Comparison of ENCODE assay signal across 9 cellular contexts in genomic region chrX:49164589-49165360, GRCh38. TPM values are rescaled to one million over a fixed set of nuclear protein-coding genes. Genes with fewer than 3 reads are reported as not detected.
DNase-seq lines count a peak whose midpoint lies in the region; ATAC-seq and TF ChIP-seq lines count a peak whose summit lies in the region.
"Had no signal": no experiment of that assay in that cellular context is flagged by ENCODE, and none has a peak within 500 bp of the region (broad histone marks: within the 10 kb centered on the region; RNA-seq: fewer than 3 reads in every experiment).

No MANE protein-coding gene starts in this region.

- peak overlapping the region in 7 of 8 donors; percentile 86 to 95 (median 93) for H3K27ac Mint-ChIP-seq in CD8-positive, alpha-beta memory T cell
- peak overlapping the region in 1 of 2 donors; percentile 85 for H3K27ac Mint-ChIP-seq in effector memory CD8-positive, alpha-beta T cell

- H3K27me3 Mint-ChIP-seq in CD8-positive, alpha-beta memory T cell = no peaks in the 10 kb centered on the region
- H3K27me3 Mint-ChIP-seq in effector memory CD8-positive, alpha-beta T cell = no peaks in the 10 kb centered on the region

- H2AFZ ChIP-seq in OCI-LY7 (ENCODE audit: low read length) (peak overlapping the region; percentile 77; the same call in 1 of the 2 replicates), parathyroid adenoma (no peak overlapping the region)

- TF ChIP-seq CTCF in OCI-LY7 (conservative IDR thresholded peaks at IDR 0.05; ENCODE audit: low read length) (no peak), parathyroid adenoma (IDR thresholded peaks at IDR 0.05) (no peak)

- H3K9me3 Mint-ChIP-seq in CD8-positive, alpha-beta memory T cell = no peaks in the 10 kb centered on the region
- no peaks in the 10 kb centered on the region for H3K9me3 Mint-ChIP-seq in effector memory CD8-positive, alpha-beta T cell

- DNase-seq in CD8-positive, alpha-beta memory T cell = no peak
- DNase-seq in OCI-LY7 (ENCODE audit: low spot score) = no peak
- no peak for DNase-seq in effector memory CD8-positive, alpha-beta T cell
- no peak for DNase-seq in stimulated activated CD4-positive, alpha-beta T cell treated with anti-CD3 and anti-CD28 coated beads, Interleukin-4, amount 100 ng/mL, for 4 hours
- no peak for DNase-seq in SIG-M5 treated with dmso at 0.1 percent for 504 hours (lab: John Stamatoyannopoulos, UW; ENCODE audit: unreplicated experiment)
- DNase-seq in cerebellar cortex (ENCODE audit: low spot score) = no peak

- H3K9me2 ChIP-seq in OCI-LY7 (ENCODE audit: insufficient read depth, low read length) = no peaks in the 10 kb centered on the region

- peak overlapping the region; percentile 87 for H3K4me2 ChIP-seq in OCI-LY7 (ENCODE audit: low read length)
- no peak overlapping the region for H3K4me2 ChIP-seq in parathyroid adenoma (ENCODE audit: low read length)

- no TSS peak for BruUV-seq in OCI-LY7 (replicated peaks; lab: Mats Ljungman, UMichigan)

- H3K27ac ChIP-seq in CD8-positive, alpha-beta memory T cell (ENCODE audit: low read depth, low read length) = no peak overlapping the region
- peak overlapping the region; percentile 24 for H3K27ac ChIP-seq in OCI-LY7 (ENCODE audit: low read depth, low read length, poor library complexity, severe bottlenecking)
- H3K27ac ChIP-seq in parathyroid adenoma = peak overlapping the region; percentile 88

- no peaks in the 10 kb centered on the region for H3K9me3 ChIP-seq in CD8-positive, alpha-beta memory T cell (ENCODE audit: low read length)
- no peaks in the 10 kb centered on the region for H3K9me3 ChIP-seq in OCI-LY7 (ENCODE audit: low read length)
- no peaks in the 10 kb centered on the region for H3K9me3 ChIP-seq in parathyroid adenoma (ENCODE audit: control insufficient read depth, low read length)

- H3K79me2 ChIP-seq in OCI-LY7 (ENCODE audit: insufficient read depth, low read depth, low read length) (no peaks in the 10 kb centered on the region), parathyroid adenoma (no peaks in the 10 kb centered on the region)

- no peaks in the 10 kb centered on the region for H3K36me3 Mint-ChIP-seq in CD8-positive, alpha-beta memory T cell
- peaks cover 21% of the 10 kb centered on the region for H3K36me3 Mint-ChIP-seq in effector memory CD8-positive, alpha-beta T cell (ENCODE audit: insufficient read depth)

- CTCF ChIA-PET in CD8-positive, alpha-beta memory T cell (lab: Charles Lee) = interaction anchor here (1.3 to 3.7 kb wide), 5 partner anchors 9 to 28 kb away, joined by 5 to 25 read pairs (median 5); no protein-coding TSS in a partner anchor
- CTCF ChIA-PET in OCI-LY7 (lab: Charles Lee; ENCODE audit: unreplicated experiment) = interaction anchor here (1.2 kb wide), 1 partner anchor 9 kb away, joined by 4 read pairs; no protein-coding TSS in a partner anchor

- no peaks in the 10 kb centered on the region for H3K27me3 ChIP-seq in CD8-positive, alpha-beta memory T cell (ENCODE audit: insufficient read depth, low read length, poor library complexity, severe bottlenecking)
- H3K27me3 ChIP-seq in parathyroid adenoma (ENCODE audit: control insufficient read depth, insufficient read depth, low read length) = no peaks in the 10 kb centered on the region

- no peak for ATAC-seq in effector memory CD8-positive, alpha-beta T cell (replicated peaks)
- no peak for ATAC-seq in HG03196 (IDR thresholded peaks at IDR 0.05; ENCODE audit: unreplicated experiment)

- POLR2A ChIA-PET in CD8-positive, alpha-beta memory T cell (lab: Charles Lee) = no interaction called here
- POLR2A ChIA-PET in OCI-LY7 (lab: Charles Lee) = no interaction called here

- H3K4me3 ChIP-seq in CD8-positive, alpha-beta memory T cell (ENCODE audit: low read length) = no peak overlapping the region
- peak overlapping the region; percentile 63 for H3K4me3 ChIP-seq in OCI-LY7 (ENCODE audit: low read depth, low read length, poor library complexity, severe bottlenecking)
- no peak overlapping the region for H3K4me3 ChIP-seq in parathyroid adenoma (ENCODE audit: low read depth, low read length)

- H3K4me1 ChIP-seq in CD8-positive, alpha-beta memory T cell (ENCODE audit: insufficient read depth, low read length) = peaks cover 16% of the 10 kb centered on the region
- H3K4me1 ChIP-seq in OCI-LY7 (ENCODE audit: insufficient read depth, low read length, poor library complexity, severe bottlenecking) (peaks cover 45% of the 10 kb centered on the region), parathyroid adenoma (no peaks in the 10 kb centered on the region)

- no peaks in the 10 kb centered on the region for H3K36me3 ChIP-seq in CD8-positive, alpha-beta memory T cell (ENCODE audit: insufficient read depth, low read length)
- H3K36me3 ChIP-seq in OCI-LY7 (ENCODE audit: insufficient read depth, low read length) = no peaks in the 10 kb centered on the region
- H3K36me3 ChIP-seq in parathyroid adenoma (ENCODE audit: control insufficient read depth, insufficient read depth, low read length) = no peaks in the 10 kb centered on the region

- intact Hi-C loops in OCI-LY7 (cut with micrococcal nuclease; ENCODE audit: unreplicated experiment) = loop anchor here (5.0 kb wide), 1 partner anchor 42 kb away; the partner anchor contains the start of gene GPKOW

- peaks cover 22 to 42% (median 26%) of the 10 kb centered on the region in 3 donors for H3K4me1 Mint-ChIP-seq in CD8-positive, alpha-beta memory T cell
- H3K4me1 Mint-ChIP-seq in effector memory CD8-positive, alpha-beta T cell (ENCODE audit: low read depth in 2 of 2) = peaks cover 17 to 25% of the 10 kb centered on the region in 2 donors
- H3K4me1 Mint-ChIP-seq: endodermal cell had no signal

- no peak overlapping the region for H3K9ac ChIP-seq in parathyroid adenoma

- no peaks in the 10 kb centered on the region for H4K20me1 ChIP-seq in OCI-LY7 (ENCODE audit: insufficient read depth, low read length)

- peak overlapping the region; percentile 59 to 89 (median 79) for H3K4me3 Mint-ChIP-seq in CD8-positive, alpha-beta memory T cell
- peak overlapping the region; percentile 85 to 91 for H3K4me3 Mint-ChIP-seq in effector memory CD8-positive, alpha-beta T cell

RNA-seq across cellular contexts. Expression of gene MAGIX, which starts 2.2 kb away (rescaled TPM):
- 1 to 10 TPM; 1.4 TPM for total RNA-seq in CD8-positive, alpha-beta memory T cell
- polyA plus RNA-seq in CD8-positive, alpha-beta memory T cell = 0.25 TPM
- 0.85 and 1.0 TPM in 2 replicates for total RNA-seq in OCI-LY7 (2014; rRNA removed; shearing (Covaris generic))
- total RNA-seq in OCI-LY7 (2022) = 1.1 and 1.7 TPM in 2 replicates

RNA-seq across cellular contexts. Expression of gene PLP2, which starts 6.9 kb away (rescaled TPM):
- total RNA-seq in CD8-positive, alpha-beta memory T cell = 10 to 100 TPM; 95.2 to 98.1 TPM
- 160 TPM for polyA plus RNA-seq in CD8-positive, alpha-beta memory T cell
- 16.7 and 21.2 TPM in 2 replicates for total RNA-seq in OCI-LY7 (2014; rRNA removed; shearing (Covaris generic))
- 54.3 and 56.9 TPM in 2 replicates for total RNA-seq in OCI-LY7 (2022)

RNA-seq across cellular contexts. Expression of gene PRICKLE3, which starts 21.4 kb away (rescaled TPM):
- 10 to 100 TPM; 13.3 to 13.5 TPM for total RNA-seq in CD8-positive, alpha-beta memory T cell
- polyA plus RNA-seq in CD8-positive, alpha-beta memory T cell = 3.0 TPM
- 9.9 and 10.6 TPM in 2 replicates for total RNA-seq in OCI-LY7 (2014; rRNA removed; shearing (Covaris generic))
- total RNA-seq in OCI-LY7 (2022) = 11.0 and 16.7 TPM in 2 replicates

RNA-seq across cellular contexts. Expression of gene SYP, which starts 35.2 kb away (rescaled TPM):
- 1 to 10 TPM; 1.9 to 2.5 TPM for total RNA-seq in CD8-positive, alpha-beta memory T cell
- polyA plus RNA-seq in CD8-positive, alpha-beta memory T cell = 0.25 TPM
- total RNA-seq in OCI-LY7 (2014; rRNA removed; shearing (Covaris generic)) = 0.79 and 2.3 TPM in 2 replicates
- total RNA-seq in OCI-LY7 (2022) = 2.3 and 2.9 TPM in 2 replicates

RNA-seq across cellular contexts. Expression of gene GPKOW, which starts 41.2 kb away (rescaled TPM):
- total RNA-seq in CD8-positive, alpha-beta memory T cell = 10 to 100 TPM; 20.4 to 23.3 TPM
- 31.8 TPM for polyA plus RNA-seq in CD8-positive, alpha-beta memory T cell
- 18.8 and 27.5 TPM in 2 replicates for total RNA-seq in OCI-LY7 (2014; rRNA removed; shearing (Covaris generic))
- 16.8 and 17.7 TPM in 2 replicates for total RNA-seq in OCI-LY7 (2022)
